Comparison of ENCODE assay signal across 8 cellular contexts in the genomic region with DNA sequence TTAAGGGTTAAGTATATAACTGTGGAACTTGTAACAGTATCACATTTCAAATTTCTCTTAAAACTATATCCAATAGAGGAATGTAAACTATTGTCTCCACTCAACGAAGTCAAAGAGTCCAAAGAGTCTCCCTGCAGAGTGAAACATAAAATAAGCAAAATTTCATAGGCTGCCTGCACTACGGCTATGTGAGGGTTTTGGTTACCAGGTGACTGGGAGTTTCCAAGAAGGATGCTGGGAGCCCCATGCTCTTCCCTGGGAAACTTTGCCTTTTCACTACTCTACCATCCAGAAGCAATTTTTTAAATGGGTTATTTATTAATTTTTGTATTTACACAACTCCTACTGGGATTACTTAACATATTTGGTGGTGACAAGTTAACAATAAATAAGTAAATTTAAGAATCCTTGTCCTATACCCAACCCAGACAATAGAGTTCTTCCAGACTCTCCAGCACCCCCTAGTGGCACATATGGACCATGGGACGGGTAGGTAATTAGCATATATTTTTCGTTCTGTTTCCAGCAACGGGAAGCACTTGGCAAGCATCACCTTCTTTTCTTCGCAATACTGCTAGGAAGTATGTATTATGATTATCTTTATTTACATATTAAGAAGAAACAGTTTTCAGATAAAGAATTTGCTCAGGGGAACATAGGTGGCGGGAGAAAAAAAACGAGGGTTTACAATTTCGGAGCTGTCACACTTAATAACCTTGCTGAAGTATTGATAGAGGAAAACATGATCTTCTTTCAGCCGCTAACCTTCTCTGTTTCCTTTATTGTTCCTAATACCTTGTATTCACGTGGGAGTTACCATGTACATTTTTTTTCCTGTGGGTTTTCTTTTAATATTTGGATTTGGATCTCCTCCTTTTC. TPM values are rescaled to one million over a fixed set of nuclear protein-coding genes. Genes with fewer than 3 reads are reported as not detected.
A peak's percentile ranks its signal among the peaks of the same experiment; 100 is the strongest.
DNase-seq lines count a peak whose midpoint lies in the region; ATAC-seq and TF ChIP-seq lines count a peak whose summit lies in the region.

No MANE protein-coding gene starts in this region.

- ATAC-seq in HG02852 (IDR thresholded peaks at IDR 0.05; ENCODE audit: unreplicated experiment) (peak; percentile 75), omental fat pad (ENCODE audit: low FRiP score) (no peak), GM19035 (IDR thresholded peaks at IDR 0.05; ENCODE audit: unreplicated experiment) (no peak)

- no peak overlapping the region for H3K4me3 Mint-ChIP-seq in activated CD4-positive, alpha-beta T cell treated with anti-CD3 and anti-CD28 coated beads, Interleukin-2, amount 10 ng/mL, durations not matched to agents 7 days and 5 days

- POLR2A ChIA-PET in activated CD4-positive, alpha-beta T cell treated with anti-CD3 and anti-CD28 coated beads, Interleukin-2, amount 10 ng/mL, durations not matched to agents 7 days and 5 days (lab: Charles Lee) = no interaction called here

- H3K27ac Mint-ChIP-seq in activated CD4-positive, alpha-beta T cell treated with anti-CD3 and anti-CD28 coated beads, Interleukin-2, amount 10 ng/mL, durations not matched to agents 7 days and 5 days = no peak overlapping the region

- H3K4me3 ChIP-seq in fibroblast of mammary gland (ENCODE audit: control insufficient read depth, low read depth, low read length) = no peak overlapping the region

- no peaks in the 10 kb centered on the region for H3K4me1 Mint-ChIP-seq in activated CD4-positive, alpha-beta T cell treated with anti-CD3 and anti-CD28 coated beads, Interleukin-2, amount 10 ng/mL, durations not matched to agents 7 days and 5 days

- no peaks in the 10 kb centered on the region for H3K9me3 Mint-ChIP-seq in activated CD4-positive, alpha-beta T cell treated with anti-CD3 and anti-CD28 coated beads, Interleukin-2, amount 10 ng/mL, durations not matched to agents 7 days and 5 days

- H3K36me3 Mint-ChIP-seq in activated CD4-positive, alpha-beta T cell treated with anti-CD3 and anti-CD28 coated beads, Interleukin-2, amount 10 ng/mL, durations not matched to agents 7 days and 5 days (ENCODE audit: low read depth) = no peaks in the 10 kb centered on the region

- DNase-seq in 8988T = peak; percentile 18
- peak; percentile 11 for DNase-seq in GM04504 (ENCODE audit: low read depth)
- DNase-seq in NCI-H2107 treated with DMSO at 0.1 percent for 48 hours (lab: John Stamatoyannopoulos, UW; ENCODE audit: unreplicated experiment) = peak; percentile 54
- DNase-seq in activated CD4-positive, alpha-beta T cell treated with anti-CD3 and anti-CD28 coated beads, Interleukin-2, amount 10 ng/mL, durations not matched to agents 7 days and 5 days = peak; percentile 49
- DNase-seq in fibroblast of mammary gland (ENCODE audit: low read depth) = peak; percentile 74
- DNase-seq in omental fat pad (ENCODE audit: low spot score) = peak; percentile 58

- CTCF ChIA-PET in activated CD4-positive, alpha-beta T cell treated with anti-CD3 and anti-CD28 coated beads, Interleukin-2, amount 10 ng/mL, durations not matched to agents 7 days and 5 days (lab: Charles Lee) = no interaction called here

- TF ChIP-seq CTCF in fibroblast of mammary gland (conservative IDR thresholded peaks at IDR 0.05; ENCODE audit: control insufficient read depth, insufficient read depth, low read depth, low read length) = peak; percentile 86
- no peak for TF ChIP-seq CTCF in omental fat pad (IDR thresholded peaks at IDR 0.05)

- peaks cover 4% of the 10 kb centered on the region for H3K27me3 Mint-ChIP-seq in activated CD4-positive, alpha-beta T cell treated with anti-CD3 and anti-CD28 coated beads, Interleukin-2, amount 10 ng/mL, durations not matched to agents 7 days and 5 days

RNA-seq across cellular contexts. Expression of a gene that starts 3.5 kb away (rescaled TPM):
- not detected for total RNA-seq in activated CD4-positive, alpha-beta T cell treated with anti-CD3 and anti-CD28 coated beads, Interleukin-2, amount 10 ng/mL, durations not matched to agents 7 days and 5 days
- total RNA-seq in omental fat pad = 100 to 1,000 TPM in 2 of 4 donors, 10 to 100 TPM in 2; 36.0 to 179 (median 89.4) TPM

RNA-seq across cellular contexts. Expression of a gene that starts 59.7 kb away (rescaled TPM):
- not detected for total RNA-seq in activated CD4-positive, alpha-beta T cell treated with anti-CD3 and anti-CD28 coated beads, Interleukin-2, amount 10 ng/mL, durations not matched to agents 7 days and 5 days
- total RNA-seq in omental fat pad = 1 to 10 TPM in 3 of 4 donors, under 1 TPM in 1; 0.94 to 9.5 (median 1.9) TPM

Comparison
In these comparisons a context has a peak if more than half of its experiments do, and no peak if none do; other contexts are left out.
1. DNase-seq: peak in every context shown above with its lines; median percentile 74 in fibroblast of mammary gland; 58 in omental fat pad; 54 in NCI-H2107 treated with DMSO at 0.1 percent for 48 hours; 49 in activated CD4-positive, alpha-beta T cell treated with anti-CD3 and anti-CD28 coated beads, Interleukin-2, amount 10 ng/mL, durations not matched to agents 7 days and 5 days; 18 in 8988T; 11 in GM04504.
2. RNA of a gene that starts 3.5 kb away (total RNA-seq): 36.0 to 179 TPM in omental fat pad; not detected in activated CD4-positive, alpha-beta T cell treated with anti-CD3 and anti-CD28 coated beads, Interleukin-2, amount 10 ng/mL, durations not matched to agents 7 days and 5 days; every median in the first group is over 10 times any median in the second.